ENCODE assay signal across 13 cellular contexts in the genomic region with DNA sequence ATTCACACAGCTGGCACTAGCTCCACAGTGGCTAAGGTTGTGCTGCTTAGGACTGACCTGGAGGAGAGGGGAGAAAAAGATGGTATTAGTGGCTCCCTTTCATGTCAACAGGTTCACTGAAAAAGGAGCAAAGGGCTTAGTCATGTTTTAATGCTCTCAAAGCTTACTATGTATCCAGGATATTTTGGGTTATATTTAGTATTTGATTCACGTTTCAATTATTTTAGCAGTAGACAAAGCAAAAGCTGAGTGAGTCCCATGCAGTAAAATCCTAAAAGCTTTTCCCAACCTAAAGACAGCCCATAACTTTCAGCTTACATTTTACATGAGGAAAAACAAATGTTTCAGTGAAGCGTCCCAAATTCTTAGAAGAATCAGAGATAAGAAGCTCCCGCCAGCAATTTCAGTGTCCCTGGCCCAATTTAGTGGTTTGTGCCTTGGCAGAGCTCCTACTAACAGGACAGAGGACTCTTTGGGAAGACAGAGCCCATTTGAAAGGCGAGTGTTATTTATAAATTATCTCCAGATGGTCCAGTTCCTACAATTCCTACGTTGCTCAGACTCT.
DNase-seq lines count a peak whose midpoint lies in the region; ATAC-seq and TF ChIP-seq lines count a peak whose summit lies in the region.
"Had no signal": no experiment of that assay in that cellular context is flagged by ENCODE, and none has a peak within 500 bp of the region (broad histone marks: within the 10 kb centered on the region; RNA-seq: fewer than 3 reads in every experiment).

No MANE protein-coding gene starts in this region.

- H3K4me3 ChIP-seq in AG04450 (ENCODE audit: low read depth, low read length) (no peak overlapping the region), SK-N-MC (no peak overlapping the region), fibroblast of lung (replicated peaks in 1 of 4; ENCODE audit: control extremely low read depth in 1 of 4, insufficient read depth in 1 of 4, low read depth in 3 of 4, low read length in 4 of 4) (no peak overlapping the region), neural progenitor cell (no peak overlapping the region)
- H3K4me3 ChIP-seq: SJCRH30, upper lobe of left lung had no signal

- DNase-seq in AG04450 (ENCODE audit: low read depth, low spot score) (no peak), SK-N-MC (ENCODE audit: low read depth, low spot score) (no peak), fibroblast of lung (ENCODE audit: low read depth in 2 of 2) (peak; percentile 27 to 42), neural progenitor cell (ENCODE audit: low spot score) (no peak), foreskin melanocyte (no peak)
- no peak for DNase-seq in stimulated activated naive B cell treated with anti-CD40 and anti-IgM and Interleukin-4, amounts not matched to agents 10 μg/mL and 1 μg/mL and 100 μg/mL, for 72 hours
- no peak for DNase-seq in stimulated activated CD4-positive, alpha-beta T cell treated with anti-CD3 and anti-CD28 coated beads, Interleukin-12 subunit alpha, Interleukin-12 subunit beta, amount 100 ng/mL, for 4 hours
- DNase-seq: activated CD4-positive, CD25-positive, alpha-beta regulatory T cell; NCI-H1436; NCI-H526 treated with DMSO at 0.1 percent for 48 hours; SJCRH30; upper lobe of left lung had no signal

- no peaks in the 10 kb centered on the region for H3K36me3 Mint-ChIP-seq in neural progenitor cell
- no peaks in the 10 kb centered on the region for H3K36me3 Mint-ChIP-seq in stimulated activated naive B cell treated with anti-CD40 and anti-IgM and Interleukin-4, amounts not matched to agents 10 μg/mL and 1 μg/mL and 100 μg/mL, for 72 hours

- H3K9me3 Mint-ChIP-seq in neural progenitor cell: no peaks in the 10 kb centered on the region
- no peaks in the 10 kb centered on the region for H3K9me3 Mint-ChIP-seq in stimulated activated naive B cell treated with anti-CD40 and anti-IgM and Interleukin-4, amounts not matched to agents 10 μg/mL and 1 μg/mL and 100 μg/mL, for 72 hours

- H3K4me1 ChIP-seq in fibroblast of lung (ENCODE audit: control insufficient read depth, extremely low read depth, insufficient read depth, low read length): peaks cover 2% of the 10 kb centered on the region
- H3K4me1 ChIP-seq in neural progenitor cell: peaks cover 5% of the 10 kb centered on the region
- H3K4me1 ChIP-seq: SJCRH30, upper lobe of left lung had no signal

- H3K4me3 Mint-ChIP-seq in neural progenitor cell: no peak overlapping the region
- no peak overlapping the region for H3K4me3 Mint-ChIP-seq in stimulated activated naive B cell treated with anti-CD40 and anti-IgM and Interleukin-4, amounts not matched to agents 10 μg/mL and 1 μg/mL and 100 μg/mL, for 72 hours

- no peak for TF ChIP-seq CTCF in AG04450 (IDR thresholded peaks at IDR 0.05; ENCODE audit: low read depth, low read length)
- TF ChIP-seq CTCF in fibroblast of lung (conservative IDR thresholded peaks at IDR 0.05 in 1 of 2, IDR thresholded peaks at IDR 0.05 in 1 of 2; ENCODE audit: low read depth in 1 of 2, low read length in 2 of 2): no peak
- TF ChIP-seq CTCF in neural progenitor cell (IDR thresholded peaks at IDR 0.05): no peak

- H3K27ac Mint-ChIP-seq in neural progenitor cell: no peak overlapping the region
- H3K27ac Mint-ChIP-seq in stimulated activated naive B cell treated with anti-CD40 and anti-IgM and Interleukin-4, amounts not matched to agents 10 μg/mL and 1 μg/mL and 100 μg/mL, for 72 hours: no peak overlapping the region

- no peak overlapping the region for H2AFZ ChIP-seq in fibroblast of lung (ENCODE audit: low read length)
- peak overlapping the region; percentile 1 for H2AFZ ChIP-seq in neural progenitor cell (replicated peaks)

- H3K79me2 ChIP-seq in fibroblast of lung (ENCODE audit: control insufficient read depth, insufficient read depth, low read length) (no peaks in the 10 kb centered on the region), neural progenitor cell (ENCODE audit: low read depth) (no peaks in the 10 kb centered on the region)

- H3K9me3 ChIP-seq in AG04450 (ENCODE audit: control insufficient read depth, insufficient read depth, low read length) (no peaks in the 10 kb centered on the region), SK-N-MC (ENCODE audit: low read depth, low read length) (no peaks in the 10 kb centered on the region), fibroblast of lung (ENCODE audit: control insufficient read depth, insufficient read depth, low read depth, low read length) (no peaks in the 10 kb centered on the region), neural progenitor cell (ENCODE audit: low read depth) (no peaks in the 10 kb centered on the region)
- H3K9me3 ChIP-seq: SJCRH30, upper lobe of left lung had no signal

- no peaks in the 10 kb centered on the region for H3K27me3 Mint-ChIP-seq in neural progenitor cell (ENCODE audit: insufficient read depth, low read depth)
- no peaks in the 10 kb centered on the region for H3K27me3 Mint-ChIP-seq in stimulated activated naive B cell treated with anti-CD40 and anti-IgM and Interleukin-4, amounts not matched to agents 10 μg/mL and 1 μg/mL and 100 μg/mL, for 72 hours

- H3K27me3 ChIP-seq in AG04450 (ENCODE audit: control insufficient read depth, insufficient read depth, low read length) (no peaks in the 10 kb centered on the region), fibroblast of lung (ENCODE audit: control insufficient read depth, insufficient read depth, low read length) (no peaks in the 10 kb centered on the region), neural progenitor cell (no peaks in the 10 kb centered on the region)
- H3K27me3 ChIP-seq: upper lobe of left lung had no signal

- H3K4me1 Mint-ChIP-seq in neural progenitor cell: no peaks in the 10 kb centered on the region
- H3K4me1 Mint-ChIP-seq in stimulated activated naive B cell treated with anti-CD40 and anti-IgM and Interleukin-4, amounts not matched to agents 10 μg/mL and 1 μg/mL and 100 μg/mL, for 72 hours: peaks cover 4 to 13% of the 10 kb centered on the region in 2 donors

- CTCF ChIA-PET in AG04450 (lab: Charles Lee): interaction anchor here (0.8 to 2.0 kb wide), 2 partner anchors 187 to 381 kb away, joined by 4 to 8 read pairs; no protein-coding TSS in a partner anchor

- H3K27ac ChIP-seq in AG04450 (ENCODE audit: low read depth, low read length) (peak overlapping the region; percentile 86), SK-N-MC (peak overlapping the region; percentile 66; the same call in 1 of the 2 replicates), fibroblast of lung (ENCODE audit: insufficient read depth, low read length) (no peak overlapping the region), neural progenitor cell (no peak overlapping the region)
- H3K27ac ChIP-seq: SJCRH30, upper lobe of left lung had no signal

- H3K9ac ChIP-seq in SK-N-MC (ENCODE audit: insufficient read length) (no peak overlapping the region), fibroblast of lung (ENCODE audit: insufficient read depth, low read length) (no peak overlapping the region), neural progenitor cell (no peak overlapping the region)

- POLR2A ChIA-PET in AG04450 (lab: Yijun Ruan, JAX): no interaction called here

- H3K36me3 ChIP-seq in SK-N-MC (ENCODE audit: insufficient read depth, low read length) (no peaks in the 10 kb centered on the region), fibroblast of lung (ENCODE audit: control insufficient read depth, insufficient read depth, low read length) (no peaks in the 10 kb centered on the region), neural progenitor cell (no peaks in the 10 kb centered on the region)
- H3K36me3 ChIP-seq: SJCRH30, upper lobe of left lung had no signal

- H4K20me1 ChIP-seq in fibroblast of lung (ENCODE audit: control insufficient read depth, extremely low read depth, insufficient read depth, low read length) (no peaks in the 10 kb centered on the region), neural progenitor cell (ENCODE audit: low read depth) (no peaks in the 10 kb centered on the region)

- H3K4me2 ChIP-seq in fibroblast of lung (ENCODE audit: extremely low read depth, insufficient read depth, low read length): no peak overlapping the region
- H3K4me2 ChIP-seq in neural progenitor cell: no peak overlapping the region

- H3F3A ChIP-seq in neural progenitor cell (ENCODE audit: low read depth): no peaks in the 10 kb centered on the region

- ATAC-seq in GM21423 (IDR thresholded peaks at IDR 0.05; ENCODE audit: unreplicated experiment): no peak
- no peak for ATAC-seq in stimulated activated naive B cell treated with anti-CD40 and anti-IgM and Interleukin-4, amounts not matched to agents 10 μg/mL and 1 μg/mL and 100 μg/mL, for 72 hours (replicated peaks)

Comparison
In these comparisons a context has a peak if more than half of its experiments do, and no peak if none do; other contexts are left out.
1. DNase-seq: peak in fibroblast of lung (2 of 2); none in AG04450 (single experiment), SK-N-MC (single experiment), neural progenitor cell (single experiment), stimulated activated naive B cell treated with anti-CD40 and anti-IgM and Interleukin-4, amounts not matched to agents 10 μg/mL and 1 μg/mL and 100 μg/mL, for 72 hours (single experiment), stimulated activated CD4-positive, alpha-beta T cell treated with anti-CD3 and anti-CD28 coated beads, Interleukin-12 subunit alpha, Interleukin-12 subunit beta, amount 100 ng/mL, for 4 hours (single experiment) and foreskin melanocyte (single experiment).
2. H3K27ac ChIP-seq: peak in AG04450 (single experiment) and SK-N-MC (single experiment); none in fibroblast of lung (single experiment) and neural progenitor cell (single experiment).